Comparison of ENCODE assay signal across 17 cellular contexts in the genomic region with DNA sequence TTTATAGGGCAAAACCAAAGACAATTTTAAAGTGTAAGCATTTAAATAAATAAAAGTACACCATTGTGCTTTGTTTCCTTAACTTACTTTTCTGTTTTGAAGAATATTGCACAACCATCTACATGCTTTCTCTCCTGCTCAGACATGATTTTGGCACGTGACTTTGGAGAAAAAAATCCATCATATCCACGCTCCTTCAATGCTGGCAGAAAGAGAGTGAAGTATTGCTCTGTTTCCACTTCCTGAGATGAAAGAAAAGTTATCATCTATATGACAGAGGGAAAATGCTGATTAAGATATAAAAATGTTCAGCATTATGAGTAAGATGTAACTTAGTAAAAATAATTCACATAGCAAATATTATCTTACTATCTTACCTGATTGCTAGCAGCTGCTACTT.
"Had no signal": no experiment of that assay in that cellular context is flagged by ENCODE, and none has a peak within 500 bp of the region (broad histone marks: within the 10 kb centered on the region; RNA-seq: fewer than 3 reads in every experiment).

No MANE protein-coding gene starts in this region.

- H3K4me1 Mint-ChIP-seq: neural crest cell had no signal

- H3K4me1 ChIP-seq: body of pancreas had no signal

- DNase-seq: activated CD4-positive, alpha-beta T cell treated with anti-CD3 and anti-CD28 coated beads, Interleukin-2, amount 10 ng/mL, durations not matched to agents 7 days and 5 days; activated naive CD4-positive, alpha-beta T cell treated with Interleukin-2 at 50 U/mL for 16 hours; amygdala; body of pancreas; effector memory CD4-positive, alpha-beta T cell; glutamatergic neuron; left colon; lower lobe of right lung; ovary; stimulated activated CD4-positive, alpha-beta T cell treated with anti-CD3 and anti-CD28 coated beads, Interleukin-12 subunit alpha, Interleukin-12 subunit beta, amount 100 ng/mL, for 4 hours; T-helper 9 cell had no signal

- H3K27ac Mint-ChIP-seq: activated CD4-positive, alpha-beta T cell treated with anti-CD3 and anti-CD28 coated beads, Interleukin-2, amount 10 ng/mL, durations not matched to agents 7 days and 5 days; dendritic cell treated with granulocyte-macrophage colony-stimulating factor and Interleukin-4, amounts not matched to agents 40 ng/mL and 50 ng/mL, for 4 days; mesothelial cell of epicardium; stimulated activated effector memory CD8-positive, alpha-beta T cell treated with anti-CD3 and anti-CD28 coated beads, Interleukin-12 subunit alpha, Interleukin-12 subunit beta, amount 100 ng/mL, for 72 hours had no signal

- H3K4me3 Mint-ChIP-seq: activated CD4-positive, alpha-beta T cell treated with anti-CD3 and anti-CD28 coated beads, Interleukin-2, amount 10 ng/mL, durations not matched to agents 7 days and 5 days; dendritic cell treated with granulocyte-macrophage colony-stimulating factor and Interleukin-4, amounts not matched to agents 40 ng/mL and 50 ng/mL, for 4 days; mesothelial cell of epicardium; neural crest cell; stimulated activated effector memory CD8-positive, alpha-beta T cell treated with anti-CD3 and anti-CD28 coated beads, Interleukin-12 subunit alpha, Interleukin-12 subunit beta, amount 100 ng/mL, for 72 hours had no signal

- H3K4me3 ChIP-seq: body of pancreas, lower lobe of right lung, ovary, SK-N-MC, thoracic aorta had no signal

- H3K9me3 ChIP-seq: lower lobe of right lung, ovary, thoracic aorta had no signal

- H3K27me3 ChIP-seq: body of pancreas, ovary had no signal

- ATAC-seq: body of pancreas; left colon; lower lobe of right lung; stimulated activated effector memory CD8-positive, alpha-beta T cell treated with anti-CD3 and anti-CD28 coated beads, Interleukin-12 subunit alpha, Interleukin-12 subunit beta, amount 100 ng/mL, for 72 hours had no signal

- H3K27ac ChIP-seq: body of pancreas, lower lobe of right lung, ovary, SK-N-MC, thoracic aorta had no signal

- H3K9me3 Mint-ChIP-seq: dendritic cell treated with granulocyte-macrophage colony-stimulating factor and Interleukin-4, amounts not matched to agents 40 ng/mL and 50 ng/mL, for 4 days; mesothelial cell of epicardium; neural crest cell; stimulated activated effector memory CD8-positive, alpha-beta T cell treated with anti-CD3 and anti-CD28 coated beads, Interleukin-12 subunit alpha, Interleukin-12 subunit beta, amount 100 ng/mL, for 72 hours had no signal

- H3K36me3 ChIP-seq: ovary, thoracic aorta had no signal

- H3K27me3 Mint-ChIP-seq: activated CD4-positive, alpha-beta T cell treated with anti-CD3 and anti-CD28 coated beads, Interleukin-2, amount 10 ng/mL, durations not matched to agents 7 days and 5 days; dendritic cell treated with granulocyte-macrophage colony-stimulating factor and Interleukin-4, amounts not matched to agents 40 ng/mL and 50 ng/mL, for 4 days had no signal
